Comparison of ENCODE assay signal across 9 cellular contexts in genomic region chr6:88492824-88493223, GRCh38.
DNase-seq lines count a peak whose midpoint lies in the region; TF ChIP-seq lines count a peak whose summit lies in the region.
"Had no signal": no experiment of that assay in that cellular context is flagged by ENCODE, and none has a peak within 500 bp of the region (broad histone marks: within the 10 kb centered on the region; RNA-seq: fewer than 3 reads in every experiment).

No MANE protein-coding gene starts in this region.

- in situ Hi-C loops in G401 (cut with HindIII; ENCODE audit: low sequenced_read_pairs) = no loop called here

- TF ChIP-seq RAD21 in neural cell (conservative IDR thresholded peaks at IDR 0.05) = peak; percentile 78

- TF ChIP-seq CTCF in cardiac fibroblast (IDR thresholded peaks at IDR 0.05; ENCODE audit: low read depth, low read length) (peak; percentile 71), neural cell (IDR thresholded peaks at IDR 0.05; ENCODE audit: poor library complexity, severe bottlenecking) (peak; percentile 66), Peyer's patch (IDR thresholded peaks at IDR 0.05) (no peak)

- H3K4me3 ChIP-seq in cardiac fibroblast (replicated peaks in 1 of 2; ENCODE audit: low read depth in 2 of 2, low read length in 2 of 2) (no peak overlapping the region), neural cell (ENCODE audit: low read length) (no peak overlapping the region), Peyer's patch (no peak overlapping the region)

- H3K27me3 ChIP-seq in neural cell (ENCODE audit: insufficient read depth, low read depth, low read length) (no peaks in the 10 kb centered on the region), Peyer's patch (no peaks in the 10 kb centered on the region)

- H3K4me2 ChIP-seq in neural cell (ENCODE audit: low read length) = no peak overlapping the region

- no peaks in the 10 kb centered on the region for H3K79me2 ChIP-seq in neural cell (replicated peaks; ENCODE audit: insufficient read depth, low read length)

- H3K36me3 ChIP-seq in neural cell (ENCODE audit: insufficient read depth, low read length) (no peaks in the 10 kb centered on the region), Peyer's patch (no peaks in the 10 kb centered on the region)

- no peaks in the 10 kb centered on the region for H4K20me1 ChIP-seq in neural cell (ENCODE audit: insufficient read depth)

- TF ChIP-seq POLR2A in Peyer's patch (IDR thresholded peaks at IDR 0.05) = no peak

- no peaks in the 10 kb centered on the region for H3K4me1 ChIP-seq in Peyer's patch

- peaks cover 5% of the 10 kb centered on the region for H3K9me3 ChIP-seq in neural cell (ENCODE audit: low read length)
- H3K9me3 ChIP-seq in Peyer's patch = no peaks in the 10 kb centered on the region

- no peak overlapping the region for H3K9ac ChIP-seq in neural cell (ENCODE audit: low read length)

- H3K9me2 ChIP-seq in neural cell (ENCODE audit: insufficient read depth, low read length) = no peaks in the 10 kb centered on the region

- H3F3A ChIP-seq in neural cell (ENCODE audit: insufficient read depth, low read length, poor library complexity, severe bottlenecking) = no peaks in the 10 kb centered on the region

- DNase-seq in G401 (ENCODE audit: low spot score) (peak; percentile 34), M059J (ENCODE audit: low read depth) (peak; percentile 17), cardiac fibroblast (ENCODE audit: low read depth in 2 of 2) (peak; percentile 50 to 82), hypothalamus (lab: John Stamatoyannopoulos, UW) (no peak), Peyer's patch (no peak), SKM-1 (lab: John Stamatoyannopoulos, UW; ENCODE audit: unreplicated experiment) (no peak), DMS153 (lab: John Stamatoyannopoulos, UW) (no peak)
- DNase-seq: activated naive CD8-positive, alpha-beta T cell treated with anti-CD3 and anti-CD28 coated beads, Interleukin-2, amount 10 ng/mL, durations not matched to agents 7 days and 5 days had no signal

- TF ChIP-seq EP300 in neural cell (conservative IDR thresholded peaks at IDR 0.05; ENCODE audit: poor library complexity, severe bottlenecking) = no peak

- no peak overlapping the region for H2AFZ ChIP-seq in neural cell (ENCODE audit: low read depth, low read length)

- H3K27ac ChIP-seq in neural cell (ENCODE audit: low read length) (no peak overlapping the region), Peyer's patch (no peak overlapping the region)

TF ChIP-seq in neural cell, 6 proteins besides CTCF, POLR2A, EP300 and RAD21:
- TF ChIP-seq TAF1 (IDR thresholded peaks at IDR 0.05; ENCODE audit: low read depth) (no peak), POLR2AphosphoS5 (IDR thresholded peaks at IDR 0.05) (no peak), SMC3 (conservative IDR thresholded peaks at IDR 0.05; ENCODE audit: poor library complexity) (peak; percentile 76)

Comparison
In these comparisons a context has a peak if more than half of its experiments do, and no peak if none do; other contexts are left out.
1. DNase-seq: peak in G401 (single experiment), M059J (single experiment) and cardiac fibroblast (2 of 2); none in hypothalamus (0 of 51), Peyer's patch (0 of 3), SKM-1 (single experiment) and DMS153 (single experiment).
2. CTCF ChIP-seq: peak in cardiac fibroblast (single experiment) and neural cell (single experiment); none in Peyer's patch (0 of 6).